17 cellular contexts compared by ENCODE assay signal in genomic region chr19:33291623-33292534, GRCh38. TPM values are rescaled to one million over a fixed set of nuclear protein-coding genes. Genes with fewer than 3 reads are reported as not detected.
DNase-seq lines count a peak whose midpoint lies in the region; ATAC-seq and TF ChIP-seq lines count a peak whose summit lies in the region.
"Had no signal": no experiment of that assay in that cellular context is flagged by ENCODE, and none has a peak within 500 bp of the region (broad histone marks: within the 10 kb centered on the region; RNA-seq: fewer than 3 reads in every experiment).

No MANE protein-coding gene starts in this region.

- ATAC-seq in HG03139 (IDR thresholded peaks at IDR 0.05; ENCODE audit: unreplicated experiment): no peak
- ATAC-seq: activated CD4-positive, alpha-beta T cell treated with anti-CD3 and anti-CD28 coated beads for 36 hours had no signal

- no peak for TF ChIP-seq POLR2A in suprapubic skin (IDR thresholded peaks at IDR 0.05)

- CTCF ChIA-PET in HEK293 (lab: Yijun Ruan, JAX): interaction anchor here (1.0 kb wide), 2 partner anchors 8 to 11 kb away, joined by 3 to 5 read pairs; partner anchors contain the start of gene CEBPA

- peaks cover 0 to 10% of the 10 kb centered on the region in 2 experiments for H3K27me3 ChIP-seq in mesenchymal stem cell (ENCODE audit: control insufficient read depth in 1 of 2, insufficient read depth in 1 of 2, low read length in 2 of 2)
- H3K27me3 ChIP-seq in suprapubic skin: no peaks in the 10 kb centered on the region

- DNase-seq in epithelial cell of proximal tubule (ENCODE audit: low read depth): peak; percentile 30
- no peak for DNase-seq in mesenchymal stem cell
- no peak for DNase-seq in suprapubic skin (ENCODE audit: low spot score in 2 of 2)
- no peak for DNase-seq in stimulated activated CD4-positive, alpha-beta T cell treated with anti-CD3 and anti-CD28 coated beads, Interleukin-4, amount 100 ng/mL, for 24 hours
- no peak for DNase-seq in AML-193 (lab: John Stamatoyannopoulos, UW)
- no peak for DNase-seq in dermis blood vessel endothelial cell
- DNase-seq: activated CD4-positive, alpha-beta T cell treated with anti-CD3 and anti-CD28 coated beads for 36 hours; activated CD8-positive, alpha-beta memory T cell treated with anti-CD3 and anti-CD28 coated beads, Interleukin-2, amount 50 U/mL, for 48 hours; activated naive CD4-positive, alpha-beta T cell; DMS53; NCI-H187; NCI-H510A; SIG-M5 had no signal

- H4K91ac ChIP-seq in mesenchymal stem cell (ENCODE audit: low read length): no peak overlapping the region

- H3K27ac ChIP-seq in HEK293 (ENCODE audit: extremely low read depth, low read depth, low read length): peak overlapping the region; percentile 84; the same call in 1 of the 2 replicates
- peak overlapping the region; percentile 27 for H3K27ac ChIP-seq in mesenchymal stem cell (ENCODE audit: low read length, poor library complexity, severe bottlenecking)
- peak overlapping the region; percentile 83 for H3K27ac ChIP-seq in suprapubic skin

- no peak overlapping the region for H2BK120ac ChIP-seq in mesenchymal stem cell (ENCODE audit: low read depth, low read length)

- H3K23ac ChIP-seq in mesenchymal stem cell (ENCODE audit: low read length in 2 of 2): no peak overlapping the region

- no peak overlapping the region for H4K8ac ChIP-seq in mesenchymal stem cell (ENCODE audit: low read length)

- no peak overlapping the region for H2BK12ac ChIP-seq in mesenchymal stem cell (ENCODE audit: low read length in 2 of 2)

- H3K4me2 ChIP-seq in mesenchymal stem cell (ENCODE audit: low read length, poor library complexity, severe bottlenecking): no peak overlapping the region

- H2BK15ac ChIP-seq in mesenchymal stem cell (ENCODE audit: low read depth, poor library complexity, severe bottlenecking): no peak overlapping the region

- 89% methylated on average over 14 of the region's 15 CpGs for WGBS in mesenchymal stem cell
- 83% methylated on average over 13 of the region's 15 CpGs for WGBS in suprapubic skin

- H3K4ac ChIP-seq in mesenchymal stem cell (ENCODE audit: low read depth in 1 of 2, low read length in 2 of 2): no peak overlapping the region

- H3K9me3 ChIP-seq in HEK293 (ENCODE audit: control insufficient read depth, insufficient read depth, low read depth, low read length) (no peaks in the 10 kb centered on the region; the same call in 1 of the 2 replicates), mesenchymal stem cell (ENCODE audit: control insufficient read depth, low read length) (peaks cover 18% of the 10 kb centered on the region), suprapubic skin (peaks cover 7% of the 10 kb centered on the region)

- peak overlapping the region; percentile 71 for H3K9ac ChIP-seq in mesenchymal stem cell (ENCODE audit: low read length)

- no peak overlapping the region for H2AFZ ChIP-seq in mesenchymal stem cell (ENCODE audit: low read depth, low read length)

- POLR2A ChIA-PET in HEK293 (lab: Yijun Ruan, JAX): interaction anchor here (4.2 kb wide), 1 partner anchor 10 kb away, joined by 25 read pairs; the partner anchor contains the start of gene CEBPA

- no peak for TF ChIP-seq EP300 in suprapubic skin (IDR thresholded peaks at IDR 0.05)

- H3K36me3 ChIP-seq in HEK293 (ENCODE audit: control insufficient read depth in 2 of 2, insufficient read depth in 1 of 2, low read length in 2 of 2): no peaks in the 10 kb centered on the region
- no peaks in the 10 kb centered on the region for H3K36me3 ChIP-seq in mesenchymal stem cell (ENCODE audit: control insufficient read depth in 1 of 2, insufficient read depth in 2 of 2, low read depth in 1 of 2, low read length in 2 of 2)
- no peaks in the 10 kb centered on the region for H3K36me3 ChIP-seq in suprapubic skin
- H3K36me3 ChIP-seq: HAP-1, heart left ventricle had no signal

- TF ChIP-seq CTCF in HEK293 (tag by site-specific recombination; IDR thresholded peaks at IDR 0.05) (no peak), epithelial cell of proximal tubule (conservative IDR thresholded peaks at IDR 0.05; ENCODE audit: low read depth, low read length) (no peak), suprapubic skin (IDR thresholded peaks at IDR 0.05) (no peak)

- H2BK5ac ChIP-seq in mesenchymal stem cell (ENCODE audit: low read depth, low read length, poor library complexity, severe bottlenecking): no peak overlapping the region

- peak overlapping the region; percentile 11 for H2AK5ac ChIP-seq in mesenchymal stem cell (ENCODE audit: low read length, severe bottlenecking)

- no peak overlapping the region for H3K4me3 ChIP-seq in HEK293 (ENCODE audit: low read depth, low read length)
- H3K4me3 ChIP-seq in epithelial cell of proximal tubule (ENCODE audit: low read depth, low read length): peak overlapping the region; percentile 8
- no peak overlapping the region for H3K4me3 ChIP-seq in mesenchymal stem cell (ENCODE audit: insufficient read depth in 1 of 2, low read depth in 1 of 2, low read length in 2 of 2)
- H3K4me3 ChIP-seq in suprapubic skin: no peak overlapping the region
- H3K4me3 ChIP-seq: HAP-1, heart left ventricle had no signal

- no peak overlapping the region for H3K14ac ChIP-seq in mesenchymal stem cell (ENCODE audit: low read length in 2 of 2)

- H3K18ac ChIP-seq in mesenchymal stem cell (ENCODE audit: low read depth in 1 of 2, low read length in 2 of 2): no peak overlapping the region

- H3K4me1 ChIP-seq in HEK293 (ENCODE audit: control insufficient read depth, insufficient read depth, low read length) (peaks cover 27% of the 10 kb centered on the region), mesenchymal stem cell (ENCODE audit: control insufficient read depth, insufficient read depth, low read depth, low read length) (peaks cover 27% of the 10 kb centered on the region), suprapubic skin (peaks cover 71% of the 10 kb centered on the region)
- H3K4me1 ChIP-seq: HAP-1 had no signal

- no peaks in the 10 kb centered on the region for H3K79me1 ChIP-seq in mesenchymal stem cell (replicated peaks; ENCODE audit: low read length, poor library complexity, severe bottlenecking)

TF ChIP-seq in HEK293, 187 proteins besides CTCF, POLR2A, EP300 and RAD21 (continues in another document):
- TF ChIP-seq GLIS1 (tag by site-specific recombination; IDR thresholded peaks at IDR 0.05) (peak; percentile 90), ZIC2 (tag by site-specific recombination; IDR thresholded peaks at IDR 0.05) (peak; percentile 77), ZNF645 (tag by site-specific recombination; IDR thresholded peaks at IDR 0.05) (no peak), HOXD13 (CRISPR knock-in tag; IDR thresholded peaks at IDR 0.05; ENCODE audit: borderline replicate concordance) (no peak), ZNF121 (tag by site-specific recombination; IDR thresholded peaks at IDR 0.05) (peak; percentile 100), PBX3 (CRISPR knock-in tag; IDR thresholded peaks at IDR 0.05) (no peak), GLIS2 (tag by site-specific recombination; IDR thresholded peaks at IDR 0.05) (peak; percentile 33; the same call in 1 of the 2 replicates), ZNF202 (tag by site-specific recombination; IDR thresholded peaks at IDR 0.05; ENCODE audit: borderline replicate concordance) (no peak), ZFHX2 (tag by site-specific recombination; conservative IDR thresholded peaks at IDR 0.05) (0 out of 2 replicates have a peak, but pooled peaks have one; percentile 15), ZNF558 (tag by site-specific recombination; IDR thresholded peaks at IDR 0.05) (0 out of 2 replicates have a peak, but pooled peaks have one; percentile 47), ZNF335 (tag by site-specific recombination; conservative IDR thresholded peaks at IDR 0.05) (peak; percentile 10; the same call in 1 of the 2 replicates), ZNF626 (tag by site-specific recombination; IDR thresholded peaks at IDR 0.05) (no peak)
- TF ChIP-seq, protein P1, sequence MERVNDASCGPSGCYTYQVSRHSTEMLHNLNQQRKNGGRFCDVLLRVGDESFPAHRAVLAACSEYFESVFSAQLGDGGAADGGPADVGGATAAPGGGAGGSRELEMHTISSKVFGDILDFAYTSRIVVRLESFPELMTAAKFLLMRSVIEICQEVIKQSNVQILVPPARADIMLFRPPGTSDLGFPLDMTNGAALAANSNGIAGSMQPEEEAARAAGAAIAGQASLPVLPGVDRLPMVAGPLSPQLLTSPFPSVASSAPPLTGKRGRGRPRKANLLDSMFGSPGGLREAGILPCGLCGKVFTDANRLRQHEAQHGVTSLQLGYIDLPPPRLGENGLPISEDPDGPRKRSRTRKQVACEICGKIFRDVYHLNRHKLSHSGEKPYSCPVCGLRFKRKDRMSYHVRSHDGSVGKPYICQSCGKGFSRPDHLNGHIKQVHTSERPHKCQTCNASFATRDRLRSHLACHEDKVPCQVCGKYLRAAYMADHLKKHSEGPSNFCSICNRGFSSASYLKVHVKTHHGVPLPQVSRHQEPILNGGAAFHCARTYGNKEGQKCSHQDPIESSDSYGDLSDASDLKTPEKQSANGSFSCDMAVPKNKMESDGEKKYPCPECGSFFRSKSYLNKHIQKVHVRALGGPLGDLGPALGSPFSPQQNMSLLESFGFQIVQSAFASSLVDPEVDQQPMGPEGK (tag by site-specific recombination; IDR thresholded peaks at IDR 0.05): peak; percentile 35

RNA-seq across cellular contexts. Expression of gene CEBPA, which starts 10.5 kb away (rescaled TPM):
- total RNA-seq in epithelial cell of proximal tubule (2.5 and 2.9 TPM in 2 replicates), suprapubic skin (100 to 1,000 TPM in 3 of 4 donors, 10 to 100 TPM in 1; 86.3 to 360 (median 196) TPM), dermis blood vessel endothelial cell (0.17 and 0.19 TPM in 2 replicates)
- 0.03 TPM for polyA plus RNA-seq in mesenchymal stem cell (2013, experiment 1 of 2)
- 0.07 TPM for polyA plus RNA-seq in mesenchymal stem cell (2013, experiment 2 of 2)

Comparison
In these comparisons a context has a peak if more than half of its experiments do, and no peak if none do; other contexts are left out.
1. H3K27ac ChIP-seq: peak in every context shown above with its lines; median percentile 84 in HEK293; 83 in suprapubic skin; 27 in mesenchymal stem cell.
2. RNA of gene CEBPA, which starts 10.5 kb away (total RNA-seq): 86.3 to 360 TPM in suprapubic skin; 2.5 to 2.9 TPM in epithelial cell of proximal tubule and 0.17 to 0.19 TPM in dermis blood vessel endothelial cell; every median in the first group is over 10 times any median in the second.